In genomic region chr12:82187595-82187994, GRCh38 we compare ENCODE assay signal across 8 cellular contexts.
"Had no signal": no experiment of that assay in that cellular context is flagged by ENCODE, and none has a peak within 500 bp of the region (broad histone marks: within the 10 kb centered on the region; RNA-seq: fewer than 3 reads in every experiment).

No MANE protein-coding gene starts in this region.

- H3K27ac ChIP-seq: GM23248 had no signal

- H3K4me3 ChIP-seq: GM23248, GM23338, HAP-1 had no signal

- H3K9me3 Mint-ChIP-seq: GM23338, H9 had no signal

- H3K4me3 Mint-ChIP-seq: GM23338, H9, HFFc6 had no signal

- H3K27ac Mint-ChIP-seq: GM23338, H9, HFFc6 had no signal

- H3K4me2 ChIP-seq: GM23338 had no signal

- DNase-seq: GM23248, GOT3, H7, H9, HCEC 1CT, HFFc6 had no signal

- H3K9me3 ChIP-seq: HAP-1 had no signal

- H3K36me3 ChIP-seq: HAP-1 had no signal

- H3K9ac ChIP-seq: GM23248 had no signal

- H3K4me1 Mint-ChIP-seq: GM23338, H9 had no signal

- H2AFZ ChIP-seq: GM23248, GM23338 had no signal
